22 cellular contexts compared by ENCODE assay signal in the genomic region with DNA sequence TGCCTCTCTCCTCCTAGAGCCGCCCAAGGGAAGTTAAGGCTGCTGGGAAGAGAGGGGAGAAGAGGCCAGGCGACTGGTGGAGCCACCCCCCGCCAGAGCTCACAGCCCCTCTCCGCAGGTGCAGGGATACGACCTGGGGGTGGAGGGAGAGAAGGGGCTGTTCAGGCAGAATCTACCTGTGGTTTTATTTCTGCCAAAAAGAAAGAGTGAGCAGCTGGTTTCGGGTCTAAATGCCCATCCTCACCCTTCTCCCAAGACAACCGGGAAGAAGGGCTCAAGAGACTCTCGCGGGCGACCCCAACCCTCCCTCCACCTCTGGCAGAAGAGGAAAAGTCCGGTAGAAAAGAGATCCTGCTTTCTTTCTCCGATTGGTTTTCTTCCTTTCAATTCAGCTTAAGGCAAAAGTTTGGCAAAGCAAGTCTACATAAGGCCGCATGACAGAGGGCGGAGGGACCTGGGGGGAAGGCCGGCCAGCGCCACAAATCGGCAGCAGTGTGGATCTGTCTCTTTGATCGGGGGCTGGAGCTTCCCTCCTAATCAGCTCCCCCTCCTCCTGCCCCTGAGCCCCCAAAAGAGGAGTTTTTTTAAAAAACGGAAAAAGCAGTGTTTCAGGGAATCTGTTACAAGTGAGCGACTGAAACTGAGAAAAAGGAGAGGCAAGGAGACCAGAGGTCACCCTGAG. TPM values are rescaled to one million over a fixed set of nuclear protein-coding genes. Genes with fewer than 3 reads are reported as not detected.
DNase-seq lines count a peak whose midpoint lies in the region; ATAC-seq and TF ChIP-seq lines count a peak whose summit lies in the region.
"Had no signal": no experiment of that assay in that cellular context is flagged by ENCODE, and none has a peak within 500 bp of the region (broad histone marks: within the 10 kb centered on the region; RNA-seq: fewer than 3 reads in every experiment).

No MANE protein-coding gene starts in this region.

- H3K9me3 ChIP-seq in left ventricle myocardium inferior (replicated peaks) = no peaks in the 10 kb centered on the region
- no peaks in the 10 kb centered on the region for H3K9me3 ChIP-seq in endodermal cell (ENCODE audit: control insufficient read depth, low read length)
- H3K9me3 ChIP-seq: lower lobe of right lung, prostate gland, SJCRH30, testis had no signal

- intact Hi-C loops in left ventricle myocardium inferior (cut with micrococcal nuclease) = no loop called here
- intact Hi-C loops in Right ventricle myocardium inferior (cut with DNase I) = no loop called here

- H3K4me3 Mint-ChIP-seq in T-cell (peak overlapping the region in 1 of 3 donors; percentile 31), endodermal cell (no peak overlapping the region)
- H3K4me3 Mint-ChIP-seq in stimulated activated effector memory CD8-positive, alpha-beta T cell treated with anti-CD3 and anti-CD28 coated beads, Interleukin-12 subunit alpha, Interleukin-12 subunit beta, amount 100 ng/mL, for 72 hours = no peak overlapping the region

- CTCF ChIA-PET in T-cell (lab: Charles Lee) = no interaction called here

- H3K4me3 ChIP-seq in left ventricle myocardium inferior = no peak overlapping the region
- H3K4me3 ChIP-seq in endodermal cell (ENCODE audit: low read length) = no peak overlapping the region
- H3K4me3 ChIP-seq: lower lobe of right lung, prostate gland, SJCRH30, testis had no signal

- H3K36me3 Mint-ChIP-seq in T-cell (peaks cover 23% of the 10 kb centered on the region), endodermal cell (ENCODE audit: low read depth) (peaks cover 16% of the 10 kb centered on the region)
- peaks cover 91% of the 10 kb centered on the region for H3K36me3 Mint-ChIP-seq in stimulated activated effector memory CD8-positive, alpha-beta T cell treated with anti-CD3 and anti-CD28 coated beads, Interleukin-12 subunit alpha, Interleukin-12 subunit beta, amount 100 ng/mL, for 72 hours

- H3K27ac ChIP-seq in left ventricle myocardium inferior (replicated peaks) (peak overlapping the region; percentile 28), endodermal cell (ENCODE audit: low read depth, low read length) (no peak overlapping the region)
- H3K27ac ChIP-seq: lower lobe of right lung, prostate gland, SJCRH30, testis had no signal

- DNase-seq in left ventricle myocardium inferior (no peak), Right ventricle myocardium inferior (ENCODE audit: missing footprints) (no peak), T-cell (no peak), endodermal cell (peak; percentile 43)
- no peak for DNase-seq in stimulated activated effector memory CD8-positive, alpha-beta T cell treated with anti-CD3 and anti-CD28 coated beads, Interleukin-12 subunit alpha, Interleukin-12 subunit beta, amount 100 ng/mL, for 72 hours (ENCODE audit: low spot score in 2 of 2)
- DNase-seq: activated T-cell treated with anti-CD3 and anti-CD28 coated beads, Interleukin-2, amount 50 U/mL, for 1 hour; amniotic stem cell; central memory CD4-positive, alpha-beta T cell; DMS 273 treated with DMSO at 0.1 percent for 48 hours; lower lobe of right lung; NCI-H146; NCI-H2171 treated with DMSO at 0.1 percent for 48 hours; NCI-H748 treated with DMSO at 0.1 percent for 48 hours; OCI-M1; SJCRH30; stimulated activated CD8-positive, alpha-beta memory T cell treated with anti-CD3 and anti-CD28 coated beads, Interleukin-4, amount 100 ng/mL, for 48 hours; T1000; testis had no signal

- H3K4me1 ChIP-seq in left ventricle myocardium inferior (peaks cover 89% of the 10 kb centered on the region), endodermal cell (ENCODE audit: control insufficient read depth, insufficient read depth, low read length) (no peaks in the 10 kb centered on the region)
- H3K4me1 ChIP-seq: prostate gland had no signal

- H3K36me3 ChIP-seq in left ventricle myocardium inferior (peaks cover 44% of the 10 kb centered on the region), endodermal cell (ENCODE audit: control insufficient read depth, insufficient read depth, low read length) (no peaks in the 10 kb centered on the region)
- H3K36me3 ChIP-seq: prostate gland, SJCRH30 had no signal

- H3K27ac Mint-ChIP-seq in T-cell = peak overlapping the region; percentile 69 to 88
- peak overlapping the region; percentile 35 for H3K27ac Mint-ChIP-seq in endodermal cell
- peak overlapping the region; percentile 97 for H3K27ac Mint-ChIP-seq in stimulated activated effector memory CD8-positive, alpha-beta T cell treated with anti-CD3 and anti-CD28 coated beads, Interleukin-12 subunit alpha, Interleukin-12 subunit beta, amount 100 ng/mL, for 72 hours

- no peaks in the 10 kb centered on the region for H3K27me3 Mint-ChIP-seq in T-cell
- H3K27me3 Mint-ChIP-seq in endodermal cell (ENCODE audit: insufficient read depth) = no peaks in the 10 kb centered on the region

- H3K9me3 Mint-ChIP-seq in T-cell (no peaks in the 10 kb centered on the region), endodermal cell (no peaks in the 10 kb centered on the region)
- H3K9me3 Mint-ChIP-seq in stimulated activated effector memory CD8-positive, alpha-beta T cell treated with anti-CD3 and anti-CD28 coated beads, Interleukin-12 subunit alpha, Interleukin-12 subunit beta, amount 100 ng/mL, for 72 hours = no peaks in the 10 kb centered on the region

- H3K4me1 Mint-ChIP-seq in T-cell (peaks cover 72 to 87% (median 83%) of the 10 kb centered on the region in 3 donors), endodermal cell (no peaks in the 10 kb centered on the region)
- H3K4me1 Mint-ChIP-seq in stimulated activated effector memory CD8-positive, alpha-beta T cell treated with anti-CD3 and anti-CD28 coated beads, Interleukin-12 subunit alpha, Interleukin-12 subunit beta, amount 100 ng/mL, for 72 hours = peaks cover 65% of the 10 kb centered on the region

- no peak overlapping the region for H3K9ac ChIP-seq in endodermal cell (ENCODE audit: extremely low read depth, low read length, poor library complexity, severe bottlenecking)

- no peaks in the 10 kb centered on the region for H3K27me3 ChIP-seq in left ventricle myocardium inferior (ENCODE audit: low read depth)
- no peaks in the 10 kb centered on the region for H3K27me3 ChIP-seq in endodermal cell (ENCODE audit: control insufficient read depth, insufficient read depth, low read length, poor library complexity, severe bottlenecking)
- H3K27me3 ChIP-seq: SJCRH30, testis had no signal

- no peak for ATAC-seq in Right ventricle myocardium inferior
- no peak for ATAC-seq in T-cell (replicated peaks in 1 of 4)
- no peak for ATAC-seq in stimulated activated effector memory CD8-positive, alpha-beta T cell treated with anti-CD3 and anti-CD28 coated beads, Interleukin-12 subunit alpha, Interleukin-12 subunit beta, amount 100 ng/mL, for 72 hours
- no peak for ATAC-seq in SK-N-SH treated with all-trans-retinoic acid at 6 μM for 48 hours
- no peak for ATAC-seq in HG03442 (IDR thresholded peaks at IDR 0.05; ENCODE audit: unreplicated experiment)
- no peak for ATAC-seq in HG02759 (IDR thresholded peaks at IDR 0.05; ENCODE audit: unreplicated experiment)
- ATAC-seq: lower lobe of right lung had no signal

- no peak for TF ChIP-seq CTCF in left ventricle myocardium inferior (IDR thresholded peaks at IDR 0.05; ENCODE audit: borderline replicate concordance)
- no peak for TF ChIP-seq CTCF in endodermal cell (conservative IDR thresholded peaks at IDR 0.05)

- POLR2A ChIA-PET in T-cell (lab: Charles Lee) = no interaction called here

- WGBS in endodermal cell (ENCODE audit: insufficient coverage in 1 of 2, insufficient read length in 1 of 2), 2 experiments = 87 to 90% methylated on average over 15 to 20 of the region's 20 CpGs

TF ChIP-seq in SK-N-SH treated with all-trans-retinoic acid at 6 μM for 48 hours, 23 proteins besides CTCF, POLR2A, EP300 and RAD21 (continues in another document):
- TF ChIP-seq PPARA (CRISPR knock-in tag; IDR thresholded peaks at IDR 0.05; ENCODE audit: borderline replicate concordance) = no peak
- TF ChIP-seq ISL1 (CRISPR knock-in tag; IDR thresholded peaks at IDR 0.05) = no peak
- TF ChIP-seq, protein P1, sequence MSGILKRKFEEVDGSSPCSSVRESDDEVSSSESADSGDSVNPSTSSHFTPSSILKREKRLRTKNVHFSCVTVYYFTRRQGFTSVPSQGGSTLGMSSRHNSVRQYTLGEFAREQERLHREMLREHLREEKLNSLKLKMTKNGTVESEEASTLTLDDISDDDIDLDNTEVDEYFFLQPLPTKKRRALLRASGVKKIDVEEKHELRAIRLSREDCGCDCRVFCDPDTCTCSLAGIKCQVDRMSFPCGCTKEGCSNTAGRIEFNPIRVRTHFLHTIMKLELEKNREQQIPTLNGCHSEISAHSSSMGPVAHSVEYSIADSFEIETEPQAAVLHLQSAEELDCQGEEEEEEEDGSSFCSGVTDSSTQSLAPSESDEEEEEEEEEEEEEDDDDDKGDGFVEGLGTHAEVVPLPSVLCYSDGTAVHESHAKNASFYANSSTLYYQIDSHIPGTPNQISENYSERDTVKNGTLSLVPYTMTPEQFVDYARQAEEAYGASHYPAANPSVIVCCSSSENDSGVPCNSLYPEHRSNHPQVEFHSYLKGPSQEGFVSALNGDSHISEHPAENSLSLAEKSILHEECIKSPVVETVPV (CRISPR knock-in tag; IDR thresholded peaks at IDR 0.05) = no peak
- TF ChIP-seq TOX (CRISPR knock-in tag; IDR thresholded peaks at IDR 0.05; ENCODE audit: borderline replicate concordance) = no peak
- TF ChIP-seq, protein P2, sequence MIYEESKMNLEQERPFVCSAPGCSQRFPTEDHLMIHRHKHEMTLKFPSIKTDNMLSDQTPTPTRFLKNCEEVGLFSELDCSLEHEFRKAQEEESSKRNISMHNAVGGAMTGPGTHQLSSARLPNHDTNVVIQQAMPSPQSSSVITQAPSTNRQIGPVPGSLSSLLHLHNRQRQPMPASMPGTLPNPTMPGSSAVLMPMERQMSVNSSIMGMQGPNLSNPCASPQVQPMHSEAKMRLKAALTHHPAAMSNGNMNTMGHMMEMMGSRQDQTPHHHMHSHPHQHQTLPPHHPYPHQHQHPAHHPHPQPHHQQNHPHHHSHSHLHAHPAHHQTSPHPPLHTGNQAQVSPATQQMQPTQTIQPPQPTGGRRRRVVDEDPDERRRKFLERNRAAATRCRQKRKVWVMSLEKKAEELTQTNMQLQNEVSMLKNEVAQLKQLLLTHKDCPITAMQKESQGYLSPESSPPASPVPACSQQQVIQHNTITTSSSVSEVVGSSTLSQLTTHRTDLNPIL (CRISPR knock-in tag; IDR thresholded peaks at IDR 0.05; ENCODE audit: low read depth) = no peak
- no peak for TF ChIP-seq BACH2 (CRISPR knock-in tag; IDR thresholded peaks at IDR 0.05; ENCODE audit: borderline replicate concordance)

RNA-seq across cellular contexts. Expression of a gene that starts 16.3 kb away (rescaled TPM):
- 47.3 TPM for total RNA-seq in left ventricle myocardium inferior
- total RNA-seq in Right ventricle myocardium inferior = 62.9 TPM
- total RNA-seq in T-cell = 100 to 1,000 TPM in 1 of 5 donors, 10 to 100 TPM in 4; 70.4 to 106 (median 98.4) TPM
- 1 to 10 TPM; 5.5 to 5.6 TPM for total RNA-seq in endodermal cell
- 3.0 TPM for polyA plus RNA-seq in endodermal cell (2013, experiment 1 of 2)
- 2.8 TPM for polyA plus RNA-seq in endodermal cell (2013, experiment 2 of 2)

RNA-seq across cellular contexts. Expression of a gene that starts 29.5 kb away (rescaled TPM):
- total RNA-seq in left ventricle myocardium inferior (120 TPM), Right ventricle myocardium inferior (107 TPM), T-cell (under 1 TPM in 3 of 5 donors, not detected in 2; 0.13 to 0.58 (median 0.13) TPM), endodermal cell (1 to 10 TPM; 4.1 to 5.6 TPM)
- 3.6 TPM for polyA plus RNA-seq in endodermal cell (2013, experiment 1 of 2)
- 3.0 TPM for polyA plus RNA-seq in endodermal cell (2013, experiment 2 of 2)

Comparison
In these comparisons a context has a peak if more than half of its experiments do, and no peak if none do; other contexts are left out.
1. H3K27ac Mint-ChIP-seq: peak in every context shown above with its lines; median percentile 97 in stimulated activated effector memory CD8-positive, alpha-beta T cell treated with anti-CD3 and anti-CD28 coated beads, Interleukin-12 subunit alpha, Interleukin-12 subunit beta, amount 100 ng/mL, for 72 hours; 78 in T-cell; 35 in endodermal cell.
2. RNA of a gene that starts 29.5 kb away (total RNA-seq): 120 TPM in left ventricle myocardium inferior (single experiment) and 107 TPM in Right ventricle myocardium inferior (single experiment); 4.1 to 5.6 TPM in endodermal cell and 0.13 to 0.58 TPM in T-cell; every median in the first group is over 10 times any median in the second.